Comparison of ENCODE assay signal across 8 cellular contexts in genomic region chr19:40601061-40601973, GRCh38. TPM values are rescaled to one million over a fixed set of nuclear protein-coding genes. Genes with fewer than 3 reads are reported as not detected.
DNase-seq lines count a peak whose midpoint lies in the region; ATAC-seq and TF ChIP-seq lines count a peak whose summit lies in the region.

TSS of gene LTBP4 (plus strand) at chr19:40601369. CDS start at chr19:40601388, 19 bp downstream.

- peak within 1 kb of the TSS; percentile 43 to 58 (median 50) for H3K4me3 ChIP-seq in upper lobe of left lung

- in situ Hi-C loops in SK-MEL-5 (cut with HindIII; ENCODE audit: low pct_unique_long_range_greater_than_20kb, low sequenced_read_pairs): no loop called here

- H3K36me3 Mint-ChIP-seq in effector memory CD8-positive, alpha-beta T cell (ENCODE audit: insufficient read depth): peaks cover 14% of the 10 kb centered on the region
- no peaks in the 10 kb centered on the region for H3K36me3 Mint-ChIP-seq in mesothelial cell of epicardium

- peaks cover 87 to 98% (median 94%) of the 10 kb centered on the region in 4 donors for H3K4me1 ChIP-seq in upper lobe of left lung

- TF ChIP-seq CTCF in mesothelial cell of epicardium (IDR thresholded peaks at IDR 0.05; ENCODE audit: unreplicated experiment) (no peak), upper lobe of left lung (IDR thresholded peaks at IDR 0.05) (peak in 2 of 6 experiments; percentile 15 to 21)

- WGBS in upper lobe of left lung, 2 donors: 0 to 2% methylated on average over 19 to 34 of the region's 87 CpGs

- H3K27ac Mint-ChIP-seq in effector memory CD8-positive, alpha-beta T cell: peak within 1 kb of the TSS; percentile 41 to 60
- peak within 1 kb of the TSS; percentile 9 for H3K27ac Mint-ChIP-seq in mesothelial cell of epicardium

- H3K4me1 Mint-ChIP-seq in effector memory CD8-positive, alpha-beta T cell (ENCODE audit: low read depth in 2 of 2): peaks cover 54% of the 10 kb centered on the region in 2 donors
- H3K4me1 Mint-ChIP-seq in mesothelial cell of epicardium: peaks cover 51% of the 10 kb centered on the region

- no peaks in the 10 kb centered on the region for H3K36me3 ChIP-seq in upper lobe of left lung

- no peak for TF ChIP-seq EP300 in upper lobe of left lung (IDR thresholded peaks at IDR 0.05)

- TF ChIP-seq POLR2A in upper lobe of left lung (IDR thresholded peaks at IDR 0.05): peak in 1 of 4 donors; percentile 30

- peak within 1 kb of the TSS; percentile 72 to 89 for H3K4me3 Mint-ChIP-seq in effector memory CD8-positive, alpha-beta T cell
- peak within 1 kb of the TSS; percentile 62 for H3K4me3 Mint-ChIP-seq in mesothelial cell of epicardium

- H3K27me3 Mint-ChIP-seq in effector memory CD8-positive, alpha-beta T cell: peaks cover 29 to 61% of the 10 kb centered on the region in 2 donors
- H3K27me3 Mint-ChIP-seq in mesothelial cell of epicardium (ENCODE audit: low read depth): peaks cover 60% of the 10 kb centered on the region

- H3K9me3 Mint-ChIP-seq in effector memory CD8-positive, alpha-beta T cell: no peaks in the 10 kb centered on the region
- no peaks in the 10 kb centered on the region for H3K9me3 Mint-ChIP-seq in mesothelial cell of epicardium

- DNase-seq in activated T-cell treated with anti-CD3 and anti-CD28 coated beads, Interleukin-2, amount 50 U/mL, for 1 hour: peak; percentile 57
- DNase-seq in activated T-cell treated with anti-CD3 and anti-CD28 coated beads for 4 hours (no peak), SK-MEL-5 (ENCODE audit: low read depth, low spot score) (no peak), mesothelial cell of epicardium (ENCODE audit: low spot score in 2 of 2, unreplicated experiment in 2 of 2) (no peak), upper lobe of left lung (peak in 1 of 2 donors; percentile 94)
- peak in 1 of 3 experiments; percentile 31 for DNase-seq in effector memory CD8-positive, alpha-beta T cell

- no peak for ATAC-seq in effector memory CD8-positive, alpha-beta T cell (replicated peaks)
- ATAC-seq in upper lobe of left lung (ENCODE audit: low FRiP score in 2 of 2) (no peak), HG02884 (IDR thresholded peaks at IDR 0.05; ENCODE audit: unreplicated experiment) (no peak), GM21619 (IDR thresholded peaks at IDR 0.05; ENCODE audit: unreplicated experiment) (no peak)

- H3K27me3 ChIP-seq in upper lobe of left lung: peaks cover 0 to 51% (median 19%) of the 10 kb centered on the region in 4 donors

- H3K9me3 ChIP-seq in upper lobe of left lung: no peaks in the 10 kb centered on the region

- peak within 1 kb of the TSS; percentile 64 to 88 (median 85) for H3K27ac ChIP-seq in upper lobe of left lung

RNA-seq across cellular contexts. Expression of gene LTBP4, which starts in this region (rescaled TPM):
- 10.9 and 13.4 TPM in 2 replicates for total RNA-seq in SK-MEL-5 (2014; rRNA removed; shearing (Covaris generic))
- 46.6 and 55.1 TPM in 2 replicates for polyA plus RNA-seq in SK-MEL-5 (2015; cell fraction: cytosol; rRNA removed)
- 316 and 403 TPM in 2 replicates for polyA plus RNA-seq in SK-MEL-5 (2015; cell fraction: nucleus; rRNA removed)
- total RNA-seq in mesothelial cell of epicardium: 341 to 364 TPM (median 344 TPM) in 3 replicates
- 100 to 1,000 TPM; 125 to 541 (median 401) TPM for total RNA-seq in upper lobe of left lung
